ENCODE assay signal across 6 cellular contexts in the genomic region with DNA sequence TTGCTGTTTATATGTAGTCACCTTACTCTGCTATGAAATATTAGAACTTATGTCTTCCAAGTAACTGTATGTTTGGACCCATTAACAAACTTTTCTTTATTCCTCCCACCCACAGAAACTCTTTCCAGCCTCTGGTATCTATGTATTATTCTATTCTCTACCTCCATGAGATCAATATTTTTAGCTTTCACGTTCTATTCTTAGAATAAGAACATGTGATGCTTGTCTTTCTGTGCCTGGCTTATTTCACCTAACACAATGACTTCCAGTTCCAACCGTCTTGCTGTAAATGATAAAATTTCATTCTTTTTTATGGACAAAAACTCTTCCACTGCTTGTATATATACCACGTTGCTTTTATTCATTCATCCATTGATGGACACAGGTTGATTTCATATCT. TPM values are rescaled to one million over a fixed set of nuclear protein-coding genes. Genes with fewer than 3 reads are reported as not detected.
"Had no signal": no experiment of that assay in that cellular context is flagged by ENCODE, and none has a peak within 500 bp of the region (broad histone marks: within the 10 kb centered on the region; RNA-seq: fewer than 3 reads in every experiment).

No MANE protein-coding gene starts in this region.

RNA-seq across cellular contexts. Expression of a gene that starts 14.4 kb away (rescaled TPM):
- total RNA-seq: HepG2, HT-29, HT1080, IMR-90, K562 had no signal
- polyA plus RNA-seq: HepG2, IgD-negative memory B cell, IMR-90, K562 had no signal

RNA-seq across cellular contexts. Expression of a gene that starts 39.3 kb away (rescaled TPM):
- total RNA-seq: HepG2, HT-29, HT1080, IMR-90, K562 had no signal
- polyA plus RNA-seq: HepG2, IgD-negative memory B cell, IMR-90, K562 had no signal
